1 cellular context compared by ENCODE assay signal in the genomic region with DNA sequence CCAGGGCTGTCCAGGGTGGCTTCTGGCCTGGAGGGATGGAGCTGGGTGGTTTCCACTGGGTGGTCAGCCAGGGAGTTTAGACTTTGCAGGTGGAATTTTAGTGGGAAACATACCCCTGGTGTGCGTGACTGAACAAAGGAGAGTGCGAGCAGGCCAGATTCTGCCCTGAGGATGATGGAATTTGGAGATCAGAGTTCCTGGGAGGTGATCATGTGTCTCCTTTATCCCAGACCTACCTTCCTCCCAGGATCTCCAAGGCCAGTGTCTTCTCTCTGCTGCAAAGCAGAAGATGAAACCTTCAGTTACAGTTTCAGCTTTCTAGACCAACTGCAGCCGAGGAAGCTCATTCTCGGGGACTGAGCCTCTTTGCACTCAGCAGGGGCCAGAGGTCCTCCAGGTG.
TF ChIP-seq lines count a peak whose summit lies in the region.

No MANE protein-coding gene starts in this region.

TF ChIP-seq in GM23338, 12 proteins besides CTCF, POLR2A, EP300 and RAD21 (continued from another document):
- TF ChIP-seq, protein P1, sequence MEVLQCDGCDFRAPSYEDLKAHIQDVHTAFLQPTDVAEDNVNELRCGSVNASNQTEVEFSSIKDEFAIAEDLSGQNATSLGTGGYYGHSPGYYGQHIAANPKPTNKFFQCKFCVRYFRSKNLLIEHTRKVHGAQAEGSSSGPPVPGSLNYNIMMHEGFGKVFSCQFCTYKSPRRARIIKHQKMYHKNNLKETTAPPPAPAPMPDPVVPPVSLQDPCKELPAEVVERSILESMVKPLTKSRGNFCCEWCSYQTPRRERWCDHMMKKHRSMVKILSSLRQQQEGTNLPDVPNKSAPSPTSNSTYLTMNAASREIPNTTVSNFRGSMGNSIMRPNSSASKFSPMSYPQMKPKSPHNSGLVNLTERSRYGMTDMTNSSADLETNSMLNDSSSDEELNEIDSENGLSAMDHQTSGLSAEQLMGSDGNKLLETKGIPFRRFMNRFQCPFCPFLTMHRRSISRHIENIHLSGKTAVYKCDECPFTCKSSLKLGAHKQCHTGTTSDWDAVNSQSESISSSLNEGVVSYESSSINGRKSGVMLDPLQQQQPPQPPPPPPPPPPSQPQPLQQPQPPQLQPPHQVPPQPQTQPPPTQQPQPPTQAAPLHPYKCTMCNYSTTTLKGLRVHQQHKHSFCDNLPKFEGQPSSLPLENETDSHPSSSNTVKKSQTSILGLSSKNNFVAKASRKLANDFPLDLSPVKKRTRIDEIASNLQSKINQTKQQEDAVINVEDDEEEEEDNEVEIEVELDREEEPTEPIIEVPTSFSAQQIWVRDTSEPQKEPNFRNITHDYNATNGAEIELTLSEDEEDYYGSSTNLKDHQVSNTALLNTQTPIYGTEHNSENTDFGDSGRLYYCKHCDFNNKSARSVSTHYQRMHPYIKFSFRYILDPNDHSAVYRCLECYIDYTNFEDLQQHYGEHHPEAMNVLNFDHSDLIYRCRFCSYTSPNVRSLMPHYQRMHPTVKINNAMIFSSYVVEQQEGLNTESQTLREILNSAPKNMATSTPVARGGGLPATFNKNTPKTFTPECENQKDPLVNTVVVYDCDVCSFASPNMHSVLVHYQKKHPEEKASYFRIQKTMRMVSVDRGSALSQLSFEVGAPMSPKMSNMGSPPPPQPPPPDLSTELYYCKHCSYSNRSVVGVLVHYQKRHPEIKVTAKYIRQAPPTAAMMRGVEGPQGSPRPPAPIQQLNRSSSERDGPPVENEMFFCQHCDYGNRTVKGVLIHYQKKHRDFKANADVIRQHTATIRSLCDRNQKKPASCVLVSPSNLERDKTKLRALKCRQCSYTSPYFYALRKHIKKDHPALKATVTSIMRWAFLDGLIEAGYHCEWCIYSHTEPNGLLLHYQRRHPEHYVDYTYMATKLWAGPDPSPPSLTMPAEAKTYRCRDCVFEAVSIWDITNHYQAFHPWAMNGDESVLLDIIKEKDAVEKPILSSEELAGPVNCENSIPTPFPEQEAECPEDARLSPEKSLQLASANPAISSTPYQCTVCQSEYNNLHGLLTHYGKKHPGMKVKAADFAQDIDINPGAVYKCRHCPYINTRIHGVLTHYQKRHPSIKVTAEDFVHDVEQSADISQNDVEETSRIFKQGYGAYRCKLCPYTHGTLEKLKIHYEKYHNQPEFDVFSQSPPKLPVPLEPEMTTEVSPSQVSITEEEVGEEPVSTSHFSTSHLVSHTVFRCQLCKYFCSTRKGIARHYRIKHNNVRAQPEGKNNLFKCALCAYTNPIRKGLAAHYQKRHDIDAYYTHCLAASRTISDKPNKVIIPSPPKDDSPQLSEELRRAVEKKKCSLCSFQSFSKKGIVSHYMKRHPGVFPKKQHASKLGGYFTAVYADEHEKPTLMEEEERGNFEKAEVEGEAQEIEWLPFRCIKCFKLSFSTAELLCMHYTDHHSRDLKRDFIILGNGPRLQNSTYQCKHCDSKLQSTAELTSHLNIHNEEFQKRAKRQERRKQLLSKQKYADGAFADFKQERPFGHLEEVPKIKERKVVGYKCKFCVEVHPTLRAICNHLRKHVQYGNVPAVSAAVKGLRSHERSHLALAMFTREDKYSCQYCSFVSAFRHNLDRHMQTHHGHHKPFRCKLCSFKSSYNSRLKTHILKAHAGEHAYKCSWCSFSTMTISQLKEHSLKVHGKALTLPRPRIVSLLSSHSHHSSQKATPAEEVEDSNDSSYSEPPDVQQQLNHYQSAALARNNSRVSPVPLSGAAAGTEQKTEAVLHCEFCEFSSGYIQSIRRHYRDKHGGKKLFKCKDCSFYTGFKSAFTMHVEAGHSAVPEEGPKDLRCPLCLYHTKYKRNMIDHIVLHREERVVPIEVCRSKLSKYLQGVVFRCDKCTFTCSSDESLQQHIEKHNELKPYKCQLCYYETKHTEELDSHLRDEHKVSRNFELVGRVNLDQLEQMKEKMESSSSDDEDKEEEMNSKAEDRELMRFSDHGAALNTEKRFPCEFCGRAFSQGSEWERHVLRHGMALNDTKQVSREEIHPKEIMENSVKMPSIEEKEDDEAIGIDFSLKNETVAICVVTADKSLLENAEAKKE (CRISPR knock-in tag; IDR thresholded peaks at IDR 0.05): no peak
- TF ChIP-seq STAT1 (IDR thresholded peaks at IDR 0.05; ENCODE audit: unreplicated experiment) (no peak), EZH2phosphoT487 (IDR thresholded peaks at IDR 0.05; ENCODE audit: unreplicated experiment) (no peak), ZNF114 (CRISPR knock-in tag; IDR thresholded peaks at IDR 0.05) (no peak)
